Comparison of ENCODE assay signal across 1 cellular context in the genomic region with DNA sequence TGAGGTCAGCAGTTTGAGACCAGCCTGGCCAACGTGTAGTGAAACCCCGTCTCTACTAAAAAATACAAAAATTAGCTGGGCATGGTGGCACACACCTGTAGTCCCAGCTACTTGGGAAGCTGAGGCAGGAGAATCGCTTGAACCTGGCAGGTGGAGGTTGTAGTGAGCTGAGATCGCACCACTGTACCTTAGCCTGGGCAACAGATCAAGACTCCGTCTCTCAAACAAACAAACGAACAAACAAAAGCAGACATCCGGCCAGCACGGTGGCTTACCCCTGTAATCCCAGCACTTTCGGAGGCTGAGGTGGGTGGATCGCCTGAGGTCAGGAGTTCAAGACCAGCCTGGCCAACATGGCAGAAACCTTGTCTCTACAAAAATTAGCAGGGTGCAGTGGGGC.
TF ChIP-seq lines count a peak whose summit lies in the region.

No MANE protein-coding gene starts in this region.

TF ChIP-seq in HepG2, 621 proteins besides CTCF, POLR2A, EP300 and RAD21:
- TF ChIP-seq, protein P1, sequence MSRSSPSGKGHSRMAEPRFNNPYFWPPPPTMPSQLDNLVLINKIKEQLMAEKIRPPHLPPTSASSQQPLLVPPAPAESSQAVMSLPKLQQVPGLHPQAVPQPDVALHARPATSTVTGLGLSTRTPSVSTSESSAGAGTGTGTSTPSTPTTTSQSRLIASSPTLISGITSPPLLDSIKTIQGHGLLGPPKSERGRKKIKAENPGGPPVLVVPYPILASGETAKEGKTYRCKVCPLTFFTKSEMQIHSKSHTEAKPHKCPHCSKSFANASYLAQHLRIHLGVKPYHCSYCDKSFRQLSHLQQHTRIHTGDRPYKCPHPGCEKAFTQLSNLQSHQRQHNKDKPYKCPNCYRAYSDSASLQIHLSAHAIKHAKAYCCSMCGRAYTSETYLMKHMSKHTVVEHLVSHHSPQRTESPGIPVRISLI (CRISPR knock-in tag; IDR thresholded peaks at IDR 0.05; ENCODE audit: borderline replicate concordance), result 0 out of 2 replicates have a peak, but pooled peaks have one; percentile 31
- TF ChIP-seq, protein P2, sequence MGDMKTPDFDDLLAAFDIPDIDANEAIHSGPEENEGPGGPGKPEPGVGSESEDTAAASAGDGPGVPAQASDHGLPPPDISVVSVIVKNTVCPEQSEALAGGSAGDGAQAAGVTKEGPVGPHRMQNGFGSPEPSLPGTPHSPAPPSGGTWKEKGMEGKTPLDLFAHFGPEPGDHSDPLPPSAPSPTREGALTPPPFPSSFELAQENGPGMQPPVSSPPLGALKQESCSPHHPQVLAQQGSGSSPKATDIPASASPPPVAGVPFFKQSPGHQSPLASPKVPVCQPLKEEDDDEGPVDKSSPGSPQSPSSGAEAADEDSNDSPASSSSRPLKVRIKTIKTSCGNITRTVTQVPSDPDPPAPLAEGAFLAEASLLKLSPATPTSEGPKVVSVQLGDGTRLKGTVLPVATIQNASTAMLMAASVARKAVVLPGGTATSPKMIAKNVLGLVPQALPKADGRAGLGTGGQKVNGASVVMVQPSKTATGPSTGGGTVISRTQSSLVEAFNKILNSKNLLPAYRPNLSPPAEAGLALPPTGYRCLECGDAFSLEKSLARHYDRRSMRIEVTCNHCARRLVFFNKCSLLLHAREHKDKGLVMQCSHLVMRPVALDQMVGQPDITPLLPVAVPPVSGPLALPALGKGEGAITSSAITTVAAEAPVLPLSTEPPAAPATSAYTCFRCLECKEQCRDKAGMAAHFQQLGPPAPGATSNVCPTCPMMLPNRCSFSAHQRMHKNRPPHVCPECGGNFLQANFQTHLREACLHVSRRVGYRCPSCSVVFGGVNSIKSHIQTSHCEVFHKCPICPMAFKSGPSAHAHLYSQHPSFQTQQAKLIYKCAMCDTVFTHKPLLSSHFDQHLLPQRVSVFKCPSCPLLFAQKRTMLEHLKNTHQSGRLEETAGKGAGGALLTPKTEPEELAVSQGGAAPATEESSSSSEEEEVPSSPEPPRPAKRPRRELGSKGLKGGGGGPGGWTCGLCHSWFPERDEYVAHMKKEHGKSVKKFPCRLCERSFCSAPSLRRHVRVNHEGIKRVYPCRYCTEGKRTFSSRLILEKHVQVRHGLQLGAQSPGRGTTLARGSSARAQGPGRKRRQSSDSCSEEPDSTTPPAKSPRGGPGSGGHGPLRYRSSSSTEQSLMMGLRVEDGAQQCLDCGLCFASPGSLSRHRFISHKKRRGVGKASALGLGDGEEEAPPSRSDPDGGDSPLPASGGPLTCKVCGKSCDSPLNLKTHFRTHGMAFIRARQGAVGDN (CRISPR knock-in tag; IDR thresholded peaks at IDR 0.05), result 0 out of 2 replicates have a peak, but pooled peaks have one; percentile 12
- TF ChIP-seq RXRA (CRISPR knock-in tag; IDR thresholded peaks at IDR 0.05) (0 out of 2 replicates have a peak, but pooled peaks have one; percentile 33), ADNP (CRISPR knock-in tag; IDR thresholded peaks at IDR 0.05) (0 out of 2 replicates have a peak, but pooled peaks have one; percentile 36), ZNF121 (CRISPR knock-in tag; IDR thresholded peaks at IDR 0.05) (peak; percentile 97), ZMYM2 (CRISPR knock-in tag; IDR thresholded peaks at IDR 0.05) (0 out of 2 replicates have a peak, but pooled peaks have one; percentile 53), HNF4A (CRISPR knock-in tag; IDR thresholded peaks at IDR 0.05) (0 out of 2 replicates have a peak, but pooled peaks have one; percentile 4), SALL1 (CRISPR knock-in tag; IDR thresholded peaks at IDR 0.05) (0 out of 2 replicates have a peak, but pooled peaks have one; percentile 15), ZMYM3 (CRISPR knock-in tag; IDR thresholded peaks at IDR 0.05) (peak; percentile 78)
